In the genomic region with DNA sequence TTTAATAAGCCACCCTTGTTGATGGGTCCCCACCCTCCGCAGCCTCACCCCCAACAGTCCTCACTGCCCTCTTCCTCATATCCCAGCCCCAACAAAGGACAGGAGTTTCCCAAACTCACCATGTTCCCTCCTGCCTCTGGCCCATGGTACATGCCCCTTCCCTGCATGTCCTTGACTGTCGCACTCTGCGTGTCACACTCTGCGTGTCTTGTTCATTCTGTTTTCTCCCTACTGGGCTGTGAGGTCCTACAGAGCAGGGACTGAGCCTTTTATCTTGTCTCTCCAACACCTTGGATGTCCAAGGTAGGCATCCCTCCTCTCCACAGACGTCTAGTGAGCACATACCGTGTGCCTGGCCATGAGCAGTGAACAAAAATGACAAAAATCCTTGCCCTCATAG, we compare ENCODE assay signal across 14 cellular contexts.
A peak's percentile ranks its signal among the peaks of the same experiment; 100 is the strongest.
DNase-seq lines count a peak whose midpoint lies in the region; ATAC-seq, FAIRE-seq and TF ChIP-seq lines count a peak whose summit lies in the region.
"Had no signal": no experiment of that assay in that cellular context is flagged by ENCODE, and none has a peak within 500 bp of the region (broad histone marks: within the 10 kb centered on the region; RNA-seq: fewer than 3 reads in every experiment).

No MANE protein-coding gene starts in this region.

- FAIRE-seq in HepG2 (lab: Jason Lieb, UNC): no peak
- no peak for FAIRE-seq in astrocyte (lab: Jason Lieb, UNC)

- TF ChIP-seq CTCF in HepG2 (CRISPR knock-in tag; IDR thresholded peaks at IDR 0.05): no peak
- TF ChIP-seq CTCF in right lobe of liver (IDR thresholded peaks at IDR 0.05): no peak
- TF ChIP-seq CTCF in astrocyte (IDR thresholded peaks at IDR 0.05; ENCODE audit: insufficient read depth, low read depth, low read length): no peak
- TF ChIP-seq CTCF in type B pancreatic cell (conservative IDR thresholded peaks at IDR 0.05): no peak

- no peak overlapping the region for H3K27ac ChIP-seq in HepG2 (ENCODE audit: extremely low read length, insufficient read depth, low read length)
- no peak overlapping the region for H3K27ac ChIP-seq in right lobe of liver
- H3K27ac ChIP-seq in astrocyte (ENCODE audit: low read depth, low read length): peak overlapping the region; percentile 94
- H3K27ac ChIP-seq in muscle layer of duodenum (ENCODE audit: low read length): peak overlapping the region; percentile 48

- H3K4me2 ChIP-seq in HepG2 (ENCODE audit: low read depth, low read length) (no peak overlapping the region), astrocyte (ENCODE audit: low read length) (no peak overlapping the region)

- no peaks in the 10 kb centered on the region for H3K79me2 ChIP-seq in HepG2 (ENCODE audit: insufficient read depth, low read length)
- no peaks in the 10 kb centered on the region for H3K79me2 ChIP-seq in astrocyte (ENCODE audit: insufficient read depth, low read length)

- CTCF ChIA-PET in HepG2 (lab: Yijun Ruan, JAX; ENCODE audit: low intra/inter-chr PET ratio, low total read pairs): no interaction called here

- BruUV-seq in HepG2 (replicated peaks; lab: Mats Ljungman, UMichigan): no TSS peak

- WGBS in HepG2 (ENCODE audit: low lambda C conversion rate): 90% methylated on average over 6 of the region's 6 CpGs
- 100% methylated on average over 5 of the region's 6 CpGs for WGBS in right lobe of liver (ENCODE audit: insufficient coverage, low coverage, low lambda C conversion rate, missing lambda C conversion rate)

- H3K27me3 ChIP-seq in HepG2 (ENCODE audit: control insufficient read depth in 1 of 2, insufficient read depth in 2 of 2, low read length in 2 of 2) (no peaks in the 10 kb centered on the region), right lobe of liver (no peaks in the 10 kb centered on the region), astrocyte (ENCODE audit: insufficient read depth, low read length) (no peaks in the 10 kb centered on the region), muscle layer of duodenum (ENCODE audit: low read depth, low read length) (no peaks in the 10 kb centered on the region)
- H3K27me3 ChIP-seq: adrenal gland, ovary, upper lobe of left lung had no signal

- no peak for TF ChIP-seq POLR2A in HepG2 (IDR thresholded peaks at IDR 0.05; ENCODE audit: insufficient read depth in 1 of 2, low read depth in 2 of 2, low read length in 2 of 2)
- no peak for TF ChIP-seq POLR2A in right lobe of liver (IDR thresholded peaks at IDR 0.05)

- peaks cover 6% of the 10 kb centered on the region for H3K36me3 Mint-ChIP-seq in astrocyte (ENCODE audit: low read depth, unreplicated experiment)
- H3K36me3 Mint-ChIP-seq in type B pancreatic cell: no peaks in the 10 kb centered on the region

- DNase-seq in HepG2 (ENCODE audit: low spot score) (no peak), right lobe of liver (no peak), astrocyte (ENCODE audit: low read depth) (no peak), type B pancreatic cell (ENCODE audit: extremely low spot score, unreplicated experiment) (no peak), UCSD-AML1 (lab: John Stamatoyannopoulos, UW; ENCODE audit: unreplicated experiment) (no peak), GOT3 (lab: John Stamatoyannopoulos, UW) (no peak)
- DNase-seq: hippocampal formation, MM.1S, NCI-H774, upper lobe of left lung had no signal

- TF ChIP-seq EP300 in HepG2 (IDR thresholded peaks at IDR 0.05; ENCODE audit: low read depth in 2 of 2, low read length in 2 of 2) (no peak), HepG2 (CRISPR knock-in tag; IDR thresholded peaks at IDR 0.05; ENCODE audit: borderline replicate concordance) (no peak)

- POLR2A ChIA-PET in HepG2 (lab: Yijun Ruan, JAX): interaction anchor here (2.1 kb wide), 1 partner anchor 154 kb away, joined by 10 read pairs; the partner anchor contains the start of gene SOCS1

- H2AFZ ChIP-seq in HepG2 (ENCODE audit: low read length) (no peak overlapping the region), astrocyte (ENCODE audit: low read depth, low read length) (no peak overlapping the region)

- no peak for ATAC-seq in HepG2
- no peak for ATAC-seq in right lobe of liver
- ATAC-seq in GM18511 (IDR thresholded peaks at IDR 0.05; ENCODE audit: unreplicated experiment): no peak

- no peak for TF ChIP-seq RAD21 in HepG2 (CRISPR knock-in tag; IDR thresholded peaks at IDR 0.05)

- H3K4me1 ChIP-seq in HepG2 (ENCODE audit: insufficient read depth, low read length): peaks cover 37% of the 10 kb centered on the region
- peaks cover 0 to 35% (median 7%) of the 10 kb centered on the region in 4 donors for H3K4me1 ChIP-seq in right lobe of liver
- peaks cover 46% of the 10 kb centered on the region for H3K4me1 ChIP-seq in astrocyte (ENCODE audit: insufficient read depth, low read length)
- peaks cover 22 to 25% of the 10 kb centered on the region in 2 donors for H3K4me1 ChIP-seq in muscle layer of duodenum (ENCODE audit: control insufficient read depth in 1 of 2, insufficient read depth in 2 of 2, low read length in 2 of 2)

- H3K9me3 Mint-ChIP-seq in astrocyte (ENCODE audit: unreplicated experiment) (no peaks in the 10 kb centered on the region), type B pancreatic cell (no peaks in the 10 kb centered on the region)

- intact Hi-C loops in HepG2 (cut with micrococcal nuclease; ENCODE audit: unreplicated experiment): no loop called here
- intact Hi-C loops in right lobe of liver (cut with DNase I): no loop called here

- H4K20me1 ChIP-seq in HepG2 (ENCODE audit: insufficient read depth, low read length): no peaks in the 10 kb centered on the region
- H4K20me1 ChIP-seq in astrocyte (ENCODE audit: insufficient read depth, low read length): no peaks in the 10 kb centered on the region

- H3K9ac ChIP-seq in HepG2 (ENCODE audit: insufficient read depth, low read depth, low read length) (no peak overlapping the region), astrocyte (ENCODE audit: low read length) (peak overlapping the region; percentile 74)

- H3K27ac Mint-ChIP-seq in astrocyte (ENCODE audit: unreplicated experiment): peak overlapping the region; percentile 87
- H3K27ac Mint-ChIP-seq in type B pancreatic cell: peak overlapping the region; percentile 74

- H3K27me3 Mint-ChIP-seq in astrocyte (ENCODE audit: low read depth, unreplicated experiment) (no peaks in the 10 kb centered on the region), type B pancreatic cell (no peaks in the 10 kb centered on the region)

- no peaks in the 10 kb centered on the region for H3K9me3 ChIP-seq in HepG2 (ENCODE audit: low read length)
- H3K9me3 ChIP-seq in right lobe of liver: no peaks in the 10 kb centered on the region
- no peaks in the 10 kb centered on the region for H3K9me3 ChIP-seq in astrocyte (ENCODE audit: insufficient read depth, low read depth, low read length)
- no peaks in the 10 kb centered on the region for H3K9me3 ChIP-seq in muscle layer of duodenum (ENCODE audit: control insufficient read depth in 1 of 2, low read length in 2 of 2)
- H3K9me3 ChIP-seq: adrenal gland, ovary, upper lobe of left lung had no signal

- no peak overlapping the region for H3K4me3 Mint-ChIP-seq in astrocyte (ENCODE audit: unreplicated experiment)
- no peak overlapping the region for H3K4me3 Mint-ChIP-seq in type B pancreatic cell

- H3K36me3 ChIP-seq in HepG2 (replicated peaks in 1 of 2; ENCODE audit: control insufficient read depth in 1 of 2, insufficient read depth in 2 of 2, low read length in 2 of 2) (no peaks in the 10 kb centered on the region), right lobe of liver (peaks cover 0 to 2% (median 0%) of the 10 kb centered on the region in 4 donors), astrocyte (ENCODE audit: insufficient read depth, low read length) (no peaks in the 10 kb centered on the region), muscle layer of duodenum (ENCODE audit: control insufficient read depth in 1 of 2, insufficient read depth in 2 of 2, low read length in 2 of 2) (peaks cover 0 to 4% of the 10 kb centered on the region in 2 donors)
- H3K36me3 ChIP-seq: adrenal gland, ovary had no signal

- in situ Hi-C loops in HepG2 (cut with HindIII; ENCODE audit: extremely low pct_ligation_motif_present, low pct_unique_long_range_greater_than_20kb): no loop called here

- H3K4me3 ChIP-seq in HepG2 (replicated peaks in 1 of 3; ENCODE audit: insufficient read depth in 1 of 3, low read depth in 2 of 3, low read length in 3 of 3): no peak overlapping the region
- no peak overlapping the region for H3K4me3 ChIP-seq in right lobe of liver
- H3K4me3 ChIP-seq in astrocyte (ENCODE audit: insufficient read depth, low read depth, low read length): no peak overlapping the region
- no peak overlapping the region for H3K4me3 ChIP-seq in muscle layer of duodenum (ENCODE audit: low read depth in 1 of 2, low read length in 2 of 2)
- H3K4me3 ChIP-seq: adrenal gland, ovary, upper lobe of left lung had no signal

- H3K4me1 Mint-ChIP-seq in astrocyte (ENCODE audit: low read depth, unreplicated experiment) (peaks cover 42% of the 10 kb centered on the region), type B pancreatic cell (ENCODE audit: unreplicated experiment) (peaks cover 46% of the 10 kb centered on the region)

TF ChIP-seq in HepG2, 621 proteins besides CTCF, POLR2A, EP300 and RAD21:
- TF ChIP-seq ZNF572 (CRISPR knock-in tag; IDR thresholded peaks at IDR 0.05) (0 out of 2 replicates have a peak, but pooled peaks have one; percentile 50), HOXA3 (CRISPR knock-in tag; IDR thresholded peaks at IDR 0.05) (0 out of 2 replicates have a peak, but pooled peaks have one; percentile 19), ZBTB38 (CRISPR knock-in tag; IDR thresholded peaks at IDR 0.05) (0 out of 2 replicates have a peak, but pooled peaks have one; percentile 16), GLMP (CRISPR knock-in tag; IDR thresholded peaks at IDR 0.05; ENCODE audit: borderline replicate concordance) (no peak), HNF4A (CRISPR knock-in tag; IDR thresholded peaks at IDR 0.05) (peak; percentile 26; the same call in 1 of the 2 replicates), BRD4 (CRISPR knock-in tag; IDR thresholded peaks at IDR 0.05) (0 out of 2 replicates have a peak, but pooled peaks have one; percentile 26)

Comparison
In these comparisons a context has a peak if more than half of its experiments do, and no peak if none do; other contexts are left out.
1. H3K27ac ChIP-seq: peak in astrocyte (single experiment) and muscle layer of duodenum (single experiment); none in HepG2 (single experiment) and right lobe of liver (0 of 3).